ENCODE assay signal across 1 cellular context in genomic region chr16:57255686-57256415, GRCh38.
TF ChIP-seq lines count a peak whose summit lies in the region.

No MANE protein-coding gene starts in this region.

TF ChIP-seq in HepG2, 621 proteins besides CTCF, POLR2A, EP300 and RAD21:
- TF ChIP-seq DR1 (CRISPR knock-in tag; IDR thresholded peaks at IDR 0.05) (no peak), ZNF839 (CRISPR knock-in tag; IDR thresholded peaks at IDR 0.05; ENCODE audit: borderline replicate concordance) (no peak), ARID2 (CRISPR knock-in tag; IDR thresholded peaks at IDR 0.05; ENCODE audit: borderline replicate concordance) (no peak), ZNF354B (CRISPR knock-in tag; IDR thresholded peaks at IDR 0.05) (no peak), ZNF572 (CRISPR knock-in tag; IDR thresholded peaks at IDR 0.05) (no peak), XBP1 (CRISPR knock-in tag; IDR thresholded peaks at IDR 0.05) (no peak), ZNF564 (CRISPR knock-in tag; IDR thresholded peaks at IDR 0.05) (no peak), SKIL (CRISPR knock-in tag; IDR thresholded peaks at IDR 0.05; ENCODE audit: borderline replicate concordance) (no peak), PRDM10 (CRISPR knock-in tag; IDR thresholded peaks at IDR 0.05; ENCODE audit: low read depth) (no peak), ATF5 (CRISPR knock-in tag; IDR thresholded peaks at IDR 0.05; ENCODE audit: low read depth) (no peak), HNRNPUL1 (IDR thresholded peaks at IDR 0.05; ENCODE audit: low read depth, low read length) (no peak), SATB2 (CRISPR knock-in tag; IDR thresholded peaks at IDR 0.05) (no peak), IRX3 (CRISPR knock-in tag; IDR thresholded peaks at IDR 0.05; ENCODE audit: borderline replicate concordance, low read depth) (no peak), THAP7 (CRISPR knock-in tag; IDR thresholded peaks at IDR 0.05) (no peak), ZNF550 (CRISPR knock-in tag; IDR thresholded peaks at IDR 0.05; ENCODE audit: borderline replicate concordance) (no peak), NFE2L2 (IDR thresholded peaks at IDR 0.05; ENCODE audit: low read length) (no peak), ZNF614 (CRISPR knock-in tag; IDR thresholded peaks at IDR 0.05; ENCODE audit: borderline replicate concordance) (no peak)
